1 cellular context compared by ENCODE assay signal in genomic region chr9:96884443-96884842, GRCh38.
TF ChIP-seq lines count a peak whose summit lies in the region.

No MANE protein-coding gene starts in this region.

TF ChIP-seq in GM23338, 12 proteins besides CTCF, POLR2A, EP300 and RAD21 (continued from another document):
- TF ChIP-seq ZNF462 (CRISPR knock-in tag; IDR thresholded peaks at IDR 0.05) (no peak), POLR2AphosphoS5 (IDR thresholded peaks at IDR 0.05; ENCODE audit: low read depth) (no peak), STAT1 (IDR thresholded peaks at IDR 0.05; ENCODE audit: unreplicated experiment) (no peak)
